In the genomic region with DNA sequence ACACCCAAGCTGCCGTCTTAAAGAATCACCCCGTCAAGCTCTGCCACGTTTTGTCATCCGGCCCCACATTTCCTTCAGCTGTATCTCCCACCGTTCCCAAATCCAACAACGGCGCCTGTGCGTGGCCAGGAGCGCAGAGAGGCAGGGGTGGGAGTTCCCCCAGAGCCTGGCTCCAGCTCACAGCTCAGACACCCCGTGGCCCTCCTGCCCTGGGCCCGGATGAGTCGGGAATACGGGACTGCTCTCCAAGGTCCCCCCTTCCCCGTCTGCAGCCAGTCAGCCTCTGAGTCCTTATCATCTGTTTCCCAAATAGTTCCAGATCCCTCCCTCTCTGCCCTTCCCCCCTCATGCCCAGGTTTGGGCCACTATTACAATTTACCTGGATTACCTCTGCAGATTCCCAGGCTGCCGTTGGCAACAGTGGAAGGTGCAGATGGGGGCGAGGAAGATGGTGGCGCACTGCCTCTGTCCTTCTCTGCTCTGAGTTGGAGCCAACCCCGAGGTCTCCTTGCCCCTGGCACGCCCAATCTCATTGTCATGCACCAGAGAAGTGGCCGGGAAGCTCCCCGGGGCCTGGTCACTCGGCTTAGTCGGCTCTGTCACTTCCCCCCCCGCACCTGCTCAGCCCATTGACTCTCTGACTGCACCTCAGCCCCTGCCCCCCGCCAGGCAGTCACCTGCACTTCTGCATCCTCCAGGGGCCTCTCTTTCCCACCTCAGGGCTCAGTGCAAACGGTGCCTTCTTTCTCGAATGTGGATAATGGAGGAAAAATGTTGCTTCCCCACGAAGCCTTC, we compare ENCODE assay signal across 19 cellular contexts. TPM values are rescaled to one million over a fixed set of nuclear protein-coding genes. Genes with fewer than 3 reads are reported as not detected.
"Had no signal": no experiment of that assay in that cellular context is flagged by ENCODE, and none has a peak within 500 bp of the region (broad histone marks: within the 10 kb centered on the region; RNA-seq: fewer than 3 reads in every experiment).

No MANE protein-coding gene starts in this region.

- DNase-seq: activated CD4-positive, alpha-beta memory T cell treated with anti-CD3 and anti-CD28 coated beads, Interleukin-2, amount 10 ng/mL, durations not matched to agents 7 days and 5 days; activated CD4-positive, alpha-beta T cell treated with anti-CD3 and anti-CD28 coated beads for 36 hours; activated gamma-delta T cell; activated naive CD8-positive, alpha-beta T cell treated with anti-CD3 and anti-CD28 coated beads for 36 hours; activated T-cell treated with anti-CD3 and anti-CD28 coated beads, Interleukin-2, amount 50 U/mL, for 48 hours; cerebellar nuclear complex; hypothalamus; kidney; left ventricle myocardium inferior; stimulated activated CD4-positive, alpha-beta T cell treated with anti-CD3 and anti-CD28 coated beads, Interleukin-4, amount 100 ng/mL, for 4 hours; T-helper 9 cell; thyroid gland; uterus had no signal

- H3K4me1 Mint-ChIP-seq: activated CD4-positive, alpha-beta memory T cell treated with anti-CD3 and anti-CD28 coated beads, Interleukin-2, amount 10 ng/mL, durations not matched to agents 7 days and 5 days; activated CD4-positive, alpha-beta T cell treated with anti-CD3 and anti-CD28 coated beads for 36 hours; activated naive CD8-positive, alpha-beta T cell treated with anti-CD3 and anti-CD28 coated beads for 36 hours; memory B cell had no signal

- H3K9me3 Mint-ChIP-seq: activated CD4-positive, alpha-beta memory T cell treated with anti-CD3 and anti-CD28 coated beads, Interleukin-2, amount 10 ng/mL, durations not matched to agents 7 days and 5 days; activated naive CD8-positive, alpha-beta T cell treated with anti-CD3 and anti-CD28 coated beads for 36 hours; dendritic cell treated with granulocyte-macrophage colony-stimulating factor and Interleukin-4, amounts not matched to agents 40 ng/mL and 50 ng/mL, for 4 days; memory B cell; neural progenitor cell had no signal

- H3K36me3 Mint-ChIP-seq: activated naive CD8-positive, alpha-beta T cell treated with anti-CD3 and anti-CD28 coated beads for 36 hours; memory B cell; neural progenitor cell had no signal

- H3K4me3 ChIP-seq: left ventricle myocardium inferior, neural progenitor cell, skin epidermis, thyroid gland, uterus had no signal

- H3K36me3 ChIP-seq: left ventricle myocardium inferior, neural progenitor cell, thyroid gland, uterus had no signal

- H3K9ac ChIP-seq: neural progenitor cell, parathyroid adenoma had no signal

- H3K4me1 ChIP-seq: left ventricle myocardium inferior, parathyroid adenoma, thyroid gland, uterus had no signal

- H3K27me3 ChIP-seq: thyroid gland, uterus had no signal

- ATAC-seq: activated CD4-positive, alpha-beta T cell treated with anti-CD3 and anti-CD28 coated beads for 36 hours had no signal

- H3K27ac Mint-ChIP-seq: activated CD4-positive, alpha-beta memory T cell treated with anti-CD3 and anti-CD28 coated beads, Interleukin-2, amount 10 ng/mL, durations not matched to agents 7 days and 5 days; activated CD4-positive, alpha-beta T cell treated with anti-CD3 and anti-CD28 coated beads for 36 hours; activated naive CD8-positive, alpha-beta T cell treated with anti-CD3 and anti-CD28 coated beads for 36 hours; dendritic cell treated with granulocyte-macrophage colony-stimulating factor and Interleukin-4, amounts not matched to agents 40 ng/mL and 50 ng/mL, for 4 days; memory B cell; neural progenitor cell had no signal

- H3K9me3 ChIP-seq: left ventricle myocardium inferior, thyroid gland, uterus had no signal

- H3K4me3 Mint-ChIP-seq: activated CD4-positive, alpha-beta memory T cell treated with anti-CD3 and anti-CD28 coated beads, Interleukin-2, amount 10 ng/mL, durations not matched to agents 7 days and 5 days; activated CD4-positive, alpha-beta T cell treated with anti-CD3 and anti-CD28 coated beads for 36 hours; activated naive CD8-positive, alpha-beta T cell treated with anti-CD3 and anti-CD28 coated beads for 36 hours; dendritic cell treated with granulocyte-macrophage colony-stimulating factor and Interleukin-4, amounts not matched to agents 40 ng/mL and 50 ng/mL, for 4 days; memory B cell; neural progenitor cell had no signal

RNA-seq across cellular contexts. Expression of a gene that starts 49.9 kb away (rescaled TPM):
- total RNA-seq: left ventricle myocardium inferior, renal cortical epithelial cell had no signal
